ENCODE assay signal across 1 cellular context in the genomic region with DNA sequence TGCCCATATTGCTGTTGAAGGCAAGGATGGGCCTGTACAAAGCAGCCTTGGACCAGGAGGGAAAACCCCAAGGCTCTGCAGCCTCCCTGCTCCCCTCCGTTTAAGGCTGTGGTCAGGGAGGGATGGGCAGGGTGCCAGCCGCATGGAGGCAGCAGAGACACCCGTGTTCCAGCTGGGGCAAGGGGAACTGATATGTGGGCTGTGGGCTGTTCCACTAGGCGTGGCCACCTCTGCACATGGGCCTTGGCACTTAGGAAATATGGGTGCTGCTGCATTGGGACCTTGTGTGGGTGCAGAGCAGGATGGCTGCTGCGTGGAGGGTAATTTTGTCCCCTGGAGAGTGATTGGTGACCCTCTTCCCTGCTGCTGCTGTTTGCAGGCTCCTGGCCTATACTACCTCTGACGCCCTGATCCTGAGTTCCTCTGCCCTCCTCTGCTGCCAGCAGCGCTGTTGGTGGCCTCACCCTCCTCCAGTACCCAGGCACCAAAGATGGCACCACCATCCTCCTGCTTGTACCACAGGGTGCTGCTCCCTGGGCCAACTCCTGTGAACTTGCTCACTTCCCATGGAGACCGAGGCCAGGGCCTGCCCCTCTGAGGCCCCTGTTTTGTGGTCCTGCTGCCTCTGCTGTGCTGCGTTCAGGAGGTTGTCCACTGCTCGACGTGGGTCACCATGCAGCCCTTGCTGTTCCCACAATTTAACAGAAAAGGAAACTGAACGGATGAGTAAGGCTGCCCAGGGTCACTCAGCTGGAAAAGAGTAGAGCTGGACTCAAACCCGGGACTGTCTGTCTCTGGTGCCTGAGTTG.
TF ChIP-seq lines count a peak whose summit lies in the region.

No MANE protein-coding gene starts in this region.

TF ChIP-seq in K562, 482 proteins besides CTCF, POLR2A, EP300 and RAD21 (continued from another document):
- no peak for TF ChIP-seq ZNF175 (CRISPR knock-in tag; IDR thresholded peaks at IDR 0.05; ENCODE audit: low read depth)
- TF ChIP-seq, protein P1, sequence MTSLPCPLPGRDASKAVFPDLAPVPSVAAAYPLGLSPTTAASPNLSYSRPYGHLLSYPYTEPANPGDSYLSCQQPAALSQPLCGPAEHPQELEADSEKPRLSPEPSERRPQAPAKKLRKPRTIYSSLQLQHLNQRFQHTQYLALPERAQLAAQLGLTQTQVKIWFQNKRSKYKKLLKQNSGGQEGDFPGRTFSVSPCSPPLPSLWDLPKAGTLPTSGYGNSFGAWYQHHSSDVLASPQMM (CRISPR knock-in tag; IDR thresholded peaks at IDR 0.05), result no peak
- TF ChIP-seq RBM14 (IDR thresholded peaks at IDR 0.05; ENCODE audit: borderline replicate concordance, insufficient read depth, low read depth, low read length), result no peak
- TF ChIP-seq ZNF224 (CRISPR knock-in tag; IDR thresholded peaks at IDR 0.05), result no peak
